ENCODE assay signal across 15 cellular contexts in genomic region chr15:70125605-70126004, GRCh38. TPM values are rescaled to one million over a fixed set of nuclear protein-coding genes. Genes with fewer than 3 reads are reported as not detected.
A peak's percentile ranks its signal among the peaks of the same experiment; 100 is the strongest.
DNase-seq lines count a peak whose midpoint lies in the region; ATAC-seq and TF ChIP-seq lines count a peak whose summit lies in the region.
"Had no signal": no experiment of that assay in that cellular context is flagged by ENCODE, and none has a peak within 500 bp of the region (broad histone marks: within the 10 kb centered on the region; RNA-seq: fewer than 3 reads in every experiment).

No MANE protein-coding gene starts in this region.

- in situ Hi-C loops in KBM-7 (cut with MboI; ENCODE audit: low pct_unique_long_range_greater_than_20kb, low sequenced_read_pairs) = no loop called here

- H2AFZ ChIP-seq in OCI-LY3 (ENCODE audit: low read depth, low read length) = peak overlapping the region; percentile 9; the same call in 1 of the 2 replicates
- H2AFZ ChIP-seq: GM23248 had no signal

- H3K27me3 ChIP-seq in OCI-LY3 (ENCODE audit: low read depth, low read length) = no peaks in the 10 kb centered on the region

- no peaks in the 10 kb centered on the region for H4K20me1 ChIP-seq in OCI-LY3 (ENCODE audit: insufficient read depth, low read length)

- no peaks in the 10 kb centered on the region for H3K4me1 Mint-ChIP-seq in activated naive CD4-positive, alpha-beta T cell treated with anti-CD3 and anti-CD28 coated beads, Interleukin-2, amount 50 U/mL, for 24 hours
- H3K4me1 Mint-ChIP-seq: CD4-positive, alpha-beta memory T cell had no signal

- ATAC-seq in GM21786 (IDR thresholded peaks at IDR 0.05; ENCODE audit: unreplicated experiment) (peak; percentile 50), sciatic nerve (no peak), GM21737 (IDR thresholded peaks at IDR 0.05; ENCODE audit: unreplicated experiment) (no peak)

- peak overlapping the region; percentile 69 for H3K9ac ChIP-seq in OCI-LY3 (ENCODE audit: low read length)
- H3K9ac ChIP-seq: GM23248 had no signal

- H3K27me3 Mint-ChIP-seq in activated naive CD4-positive, alpha-beta T cell treated with anti-CD3 and anti-CD28 coated beads, Interleukin-2, amount 50 U/mL, for 24 hours = no peaks in the 10 kb centered on the region

- H3K9me3 Mint-ChIP-seq in activated naive CD4-positive, alpha-beta T cell treated with anti-CD3 and anti-CD28 coated beads, Interleukin-2, amount 50 U/mL, for 24 hours = no peaks in the 10 kb centered on the region
- H3K9me3 Mint-ChIP-seq: CD4-positive, alpha-beta memory T cell had no signal

- peak overlapping the region; percentile 61 for H3K27ac Mint-ChIP-seq in activated naive CD4-positive, alpha-beta T cell treated with anti-CD3 and anti-CD28 coated beads, Interleukin-2, amount 50 U/mL, for 24 hours
- H3K27ac Mint-ChIP-seq: CD4-positive, alpha-beta memory T cell had no signal

- intact Hi-C loops in sciatic nerve (cut with DNase I) = no loop called here

- H3K79me2 ChIP-seq in OCI-LY3 (ENCODE audit: low read length) = no peaks in the 10 kb centered on the region

- peak overlapping the region; percentile 95 for H3K27ac ChIP-seq in OCI-LY3 (ENCODE audit: low read length)
- H3K27ac ChIP-seq: GM23248 had no signal

- TF ChIP-seq CTCF in OCI-LY3 (IDR thresholded peaks at IDR 0.05; ENCODE audit: low read depth, low read length) = no peak

- H3K36me3 ChIP-seq in OCI-LY3 (replicated peaks; ENCODE audit: low read depth, low read length) = no peaks in the 10 kb centered on the region

- no peaks in the 10 kb centered on the region for H3K9me3 ChIP-seq in OCI-LY3 (ENCODE audit: insufficient read depth, low read length)

- no peak overlapping the region for H3K4me3 Mint-ChIP-seq in activated naive CD4-positive, alpha-beta T cell treated with anti-CD3 and anti-CD28 coated beads, Interleukin-2, amount 50 U/mL, for 24 hours
- H3K4me3 Mint-ChIP-seq: CD4-positive, alpha-beta memory T cell had no signal

- H3K4me2 ChIP-seq in OCI-LY3 (ENCODE audit: low read length) = peak overlapping the region; percentile 79

- peak overlapping the region; percentile 50 for H3K4me3 ChIP-seq in OCI-LY3 (ENCODE audit: low read length)
- H3K4me3 ChIP-seq: GM23248 had no signal

- no peaks in the 10 kb centered on the region for H3K36me3 Mint-ChIP-seq in activated naive CD4-positive, alpha-beta T cell treated with anti-CD3 and anti-CD28 coated beads, Interleukin-2, amount 50 U/mL, for 24 hours
- H3K36me3 Mint-ChIP-seq: CD4-positive, alpha-beta memory T cell had no signal

- H3K4me1 ChIP-seq in OCI-LY3 (ENCODE audit: low read length) = peaks cover 88% of the 10 kb centered on the region

- no peak for DNase-seq in activated naive CD4-positive, alpha-beta T cell treated with anti-CD3 and anti-CD28 coated beads, Interleukin-2, amount 50 U/mL, for 16 hours
- DNase-seq in sciatic nerve (ENCODE audit: low spot score) (peak; percentile 25), KBM-7 (no peak), NCI-H2081 treated with DMSO at 0.1 percent for 48 hours (lab: John Stamatoyannopoulos, UW) (no peak)
- DNase-seq: AML-193; CD4-positive, alpha-beta memory T cell; GM23248; KG1; NCI-H1436; NCI-H446; SIG-M5 had no signal

RNA-seq across cellular contexts. Expression of gene TLE3, which starts 27.9 kb away (rescaled TPM):
- total RNA-seq in sciatic nerve = 90.1 TPM
